Comparison of ENCODE assay signal across 1 cellular context in genomic region chr22:40855960-40856512, GRCh38.
A peak's percentile ranks its signal among the peaks of the same experiment; 100 is the strongest.
TF ChIP-seq lines count a peak whose summit lies in the region.

No MANE protein-coding gene starts in this region.

TF ChIP-seq in HepG2, 621 proteins besides CTCF, POLR2A, EP300 and RAD21 (continued from another document and continues in another):
- TF ChIP-seq ZBTB40 (IDR thresholded peaks at IDR 0.05): no peak
- no peak for TF ChIP-seq ZBTB40 (CRISPR knock-in tag; IDR thresholded peaks at IDR 0.05)
- no peak for TF ChIP-seq TRIM24 (CRISPR knock-in tag; IDR thresholded peaks at IDR 0.05)
- TF ChIP-seq GABPB1 (CRISPR knock-in tag; IDR thresholded peaks at IDR 0.05): no peak
- no peak for TF ChIP-seq FOSL2 (CRISPR knock-in tag; IDR thresholded peaks at IDR 0.05)
- TF ChIP-seq ZNF556 (CRISPR knock-in tag; IDR thresholded peaks at IDR 0.05; ENCODE audit: borderline replicate concordance): 0 out of 2 replicates have a peak, but pooled peaks have one; percentile 19
- TF ChIP-seq REPIN1 (CRISPR knock-in tag; IDR thresholded peaks at IDR 0.05; ENCODE audit: borderline replicate concordance, low read depth): no peak; the same call in 1 of the 2 replicates
- TF ChIP-seq SMAD1 (CRISPR knock-in tag; IDR thresholded peaks at IDR 0.05; ENCODE audit: borderline replicate concordance, low read depth): no peak
- TF ChIP-seq ZNF740 (CRISPR knock-in tag; IDR thresholded peaks at IDR 0.05): no peak
- no peak for TF ChIP-seq MTF1 (CRISPR knock-in tag; IDR thresholded peaks at IDR 0.05)
- TF ChIP-seq ZNF546 (CRISPR knock-in tag; conservative IDR thresholded peaks at IDR 0.05): no peak
- no peak for TF ChIP-seq NAIF1 (CRISPR knock-in tag; IDR thresholded peaks at IDR 0.05; ENCODE audit: borderline replicate concordance)
- no peak for TF ChIP-seq ZNF589 (CRISPR knock-in tag; conservative IDR thresholded peaks at IDR 0.05)
- TF ChIP-seq TSC22D2 (CRISPR knock-in tag; IDR thresholded peaks at IDR 0.05; ENCODE audit: borderline replicate concordance): no peak
- TF ChIP-seq HINFP (CRISPR knock-in tag; IDR thresholded peaks at IDR 0.05; ENCODE audit: low read depth): no peak
- no peak for TF ChIP-seq AFF4 (CRISPR knock-in tag; IDR thresholded peaks at IDR 0.05)
- TF ChIP-seq NCOR1 (IDR thresholded peaks at IDR 0.05; ENCODE audit: borderline replicate concordance, low read length): no peak
- TF ChIP-seq DZIP1 (CRISPR knock-in tag; IDR thresholded peaks at IDR 0.05): peak; percentile 85; the same call in 1 of the 2 replicates
- TF ChIP-seq ZNF800 (CRISPR knock-in tag; IDR thresholded peaks at IDR 0.05): no peak
- no peak for TF ChIP-seq THAP9 (CRISPR knock-in tag; IDR thresholded peaks at IDR 0.05; ENCODE audit: borderline replicate concordance)
- TF ChIP-seq RARG (CRISPR knock-in tag; IDR thresholded peaks at IDR 0.05; ENCODE audit: low read depth): no peak
